ENCODE assay signal across 30 cellular contexts in the genomic region with DNA sequence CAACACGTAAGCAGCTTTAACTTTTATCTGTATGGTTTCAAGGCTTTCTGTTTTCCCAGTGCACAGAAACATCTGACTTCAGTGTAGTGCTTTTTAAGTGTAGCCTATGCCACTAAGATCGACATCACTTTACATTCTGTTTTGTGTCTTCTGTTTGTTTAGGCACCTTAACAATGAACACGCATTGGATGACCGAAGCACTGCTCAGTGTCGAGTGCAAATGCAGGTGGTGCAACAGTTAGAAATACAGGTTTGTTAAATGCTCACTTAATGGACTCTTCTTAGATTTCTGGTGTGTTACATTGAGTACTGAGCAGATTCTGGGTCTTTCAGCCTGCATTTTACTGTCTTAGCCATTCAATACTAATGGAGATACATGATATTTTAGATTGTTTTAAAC.
DNase-seq lines count a peak whose midpoint lies in the region; FAIRE-seq and TF ChIP-seq lines count a peak whose summit lies in the region.
"Had no signal": no experiment of that assay in that cellular context is flagged by ENCODE, and none has a peak within 500 bp of the region (broad histone marks: within the 10 kb centered on the region; RNA-seq: fewer than 3 reads in every experiment).

No MANE protein-coding gene starts in this region.

- H3K27me3 Mint-ChIP-seq in nephron progenitor cell (ENCODE audit: low read depth, poor library complexity), result no peaks in the 10 kb centered on the region
- H3K27me3 Mint-ChIP-seq: activated naive CD8-positive, alpha-beta T cell treated with anti-CD3 and anti-CD28 coated beads for 36 hours; CD4-positive, alpha-beta T cell; stimulated activated naive CD8-positive, alpha-beta T cell treated with anti-CD3 and anti-CD28 coated beads, Interleukin-15, amount 100 ng/mL, for 72 hours had no signal

- H4K8ac ChIP-seq in mesenchymal stem cell (ENCODE audit: low read length), result no peak overlapping the region

- no peak for FAIRE-seq in D721Med (lab: Jason Lieb, UNC)
- FAIRE-seq: HTR-8/SVneo, K562 had no signal

- TF ChIP-seq CTCF in nephron progenitor cell (IDR thresholded peaks at IDR 0.05) (no peak), D721Med (IDR thresholded peaks at IDR 0.05; ENCODE audit: insufficient read depth, missing control alignments) (no peak)

- peaks cover 48% of the 10 kb centered on the region for H3K4me1 Mint-ChIP-seq in nephron progenitor cell
- H3K4me1 Mint-ChIP-seq: activated naive CD8-positive, alpha-beta T cell treated with anti-CD3 and anti-CD28 coated beads for 36 hours; stimulated activated naive CD8-positive, alpha-beta T cell treated with anti-CD3 and anti-CD28 coated beads, Interleukin-15, amount 100 ng/mL, for 72 hours had no signal

- no peak overlapping the region for H3K18ac ChIP-seq in mesenchymal stem cell (ENCODE audit: low read depth in 1 of 2, low read length in 2 of 2)

- no peaks in the 10 kb centered on the region for H3K9me3 ChIP-seq in mesenchymal stem cell (ENCODE audit: control insufficient read depth, low read length)
- H3K9me3 ChIP-seq: colonic mucosa, heart left ventricle, thyroid gland had no signal

- H3K4ac ChIP-seq in mesenchymal stem cell (ENCODE audit: low read depth in 1 of 2, low read length in 2 of 2), result no peak overlapping the region

- H2BK5ac ChIP-seq in mesenchymal stem cell (ENCODE audit: low read depth, low read length, poor library complexity, severe bottlenecking), result no peak overlapping the region

- H3K23ac ChIP-seq in mesenchymal stem cell (ENCODE audit: low read length in 2 of 2), result no peak overlapping the region

- H3K9ac ChIP-seq in mesenchymal stem cell (ENCODE audit: low read length), result no peak overlapping the region
- H3K9ac ChIP-seq: parathyroid adenoma had no signal

- H3K27ac Mint-ChIP-seq in nephron progenitor cell, result no peak overlapping the region
- H3K27ac Mint-ChIP-seq: activated CD8-positive, alpha-beta T cell treated with anti-CD3 and anti-CD28 coated beads for 36 hours; activated naive CD8-positive, alpha-beta T cell treated with anti-CD3 and anti-CD28 coated beads for 36 hours; CD4-positive, alpha-beta T cell; H9; stimulated activated naive CD8-positive, alpha-beta T cell treated with anti-CD3 and anti-CD28 coated beads, Interleukin-15, amount 100 ng/mL, for 72 hours had no signal

- no peak overlapping the region for H2AK5ac ChIP-seq in mesenchymal stem cell (ENCODE audit: low read length, severe bottlenecking)

- H4K91ac ChIP-seq in mesenchymal stem cell (ENCODE audit: low read length), result no peak overlapping the region

- H3K4me3 ChIP-seq in mesenchymal stem cell (ENCODE audit: insufficient read depth in 1 of 2, low read depth in 1 of 2, low read length in 2 of 2), result no peak overlapping the region
- H3K4me3 ChIP-seq: cardiac muscle cell, colonic mucosa, heart left ventricle, K562, smooth muscle cell, thyroid gland had no signal

- H2BK12ac ChIP-seq in mesenchymal stem cell (ENCODE audit: low read length in 2 of 2), result no peak overlapping the region

- peaks cover 0 to 34% of the 10 kb centered on the region in 2 experiments for H3K36me3 ChIP-seq in mesenchymal stem cell (ENCODE audit: control insufficient read depth in 1 of 2, insufficient read depth in 2 of 2, low read depth in 1 of 2, low read length in 2 of 2)
- H3K36me3 ChIP-seq: cardiac muscle cell, colonic mucosa, thyroid gland had no signal

- no peaks in the 10 kb centered on the region for H3K79me1 ChIP-seq in mesenchymal stem cell (replicated peaks; ENCODE audit: low read length, poor library complexity, severe bottlenecking)

- H2BK120ac ChIP-seq in mesenchymal stem cell (ENCODE audit: low read depth, low read length), result no peak overlapping the region

- H3K4me1 ChIP-seq in mesenchymal stem cell (ENCODE audit: control insufficient read depth, insufficient read depth, low read depth, low read length), result no peaks in the 10 kb centered on the region
- H3K4me1 ChIP-seq: colonic mucosa, parathyroid adenoma, thyroid gland had no signal

- peak overlapping the region; percentile 32 for H3K4me3 Mint-ChIP-seq in nephron progenitor cell
- H3K4me3 Mint-ChIP-seq: activated CD8-positive, alpha-beta T cell treated with anti-CD3 and anti-CD28 coated beads for 36 hours; activated naive CD8-positive, alpha-beta T cell treated with anti-CD3 and anti-CD28 coated beads for 36 hours; CD4-positive, alpha-beta T cell; H9; neural crest cell; stimulated activated naive CD8-positive, alpha-beta T cell treated with anti-CD3 and anti-CD28 coated beads, Interleukin-15, amount 100 ng/mL, for 72 hours had no signal

- no peak overlapping the region for H3K27ac ChIP-seq in mesenchymal stem cell (ENCODE audit: low read length, poor library complexity, severe bottlenecking)
- H3K27ac ChIP-seq: cardiac muscle cell, colonic mucosa, heart left ventricle, parathyroid adenoma, thyroid gland had no signal

- H3K4me2 ChIP-seq in mesenchymal stem cell (ENCODE audit: low read length, poor library complexity, severe bottlenecking), result no peak overlapping the region
- H3K4me2 ChIP-seq: smooth muscle cell had no signal

- DNase-seq in NCI-H2107 treated with DMSO at 0.1 percent for 48 hours (lab: John Stamatoyannopoulos, UW; ENCODE audit: unreplicated experiment) (peak; percentile 86), NCI-H2107 (lab: John Stamatoyannopoulos, UW) (no peak), NCI-H2029 (lab: John Stamatoyannopoulos, UW) (peak; percentile 82), NCI-H774 (lab: John Stamatoyannopoulos, UW) (peak; percentile 83), nephron progenitor cell (no peak), KG1 (lab: John Stamatoyannopoulos, UW) (no peak), mesenchymal stem cell (no peak), D721Med (ENCODE audit: insufficient read length, low spot score) (no peak)
- DNase-seq: activated CD8-positive, alpha-beta T cell treated with anti-CD3 and anti-CD28 coated beads for 36 hours; activated naive CD8-positive, alpha-beta T cell treated with anti-CD3 and anti-CD28 coated beads for 36 hours; AML-193; aorta; CD4-positive, alpha-beta T cell; colonic mucosa; effector CD8-positive, alpha-beta T cell; H9; heart left ventricle; left colon; MM.1S; NCI-H526; stimulated activated CD4-positive, alpha-beta T cell treated with anti-CD3 and anti-CD28 coated beads, Interleukin-1b, Interleukin-23, amount 100 ng/mL, for 48 hours; stimulated activated CD8-positive, alpha-beta memory T cell treated with anti-CD3 and anti-CD28 coated beads, Interleukin-4, amount 100 ng/mL, for 48 hours; stimulated activated naive CD8-positive, alpha-beta T cell treated with anti-CD3 and anti-CD28 coated beads, Interleukin-15, amount 100 ng/mL, for 72 hours; thyroid gland had no signal

- no peak overlapping the region for H2AFZ ChIP-seq in mesenchymal stem cell (ENCODE audit: low read depth, low read length)
- H2AFZ ChIP-seq: parathyroid adenoma had no signal

- H3K14ac ChIP-seq in mesenchymal stem cell (ENCODE audit: low read length in 2 of 2), result no peak overlapping the region

- no peaks in the 10 kb centered on the region for H3K9me3 Mint-ChIP-seq in nephron progenitor cell
- H3K9me3 Mint-ChIP-seq: activated CD8-positive, alpha-beta T cell treated with anti-CD3 and anti-CD28 coated beads for 36 hours; activated naive CD8-positive, alpha-beta T cell treated with anti-CD3 and anti-CD28 coated beads for 36 hours; CD4-positive, alpha-beta T cell; H9; neural crest cell; stimulated activated naive CD8-positive, alpha-beta T cell treated with anti-CD3 and anti-CD28 coated beads, Interleukin-15, amount 100 ng/mL, for 72 hours had no signal

- 92% methylated on average over 5 of the region's 5 CpGs for WGBS in mesenchymal stem cell

- H3K36me3 Mint-ChIP-seq in nephron progenitor cell (ENCODE audit: low read depth), result no peaks in the 10 kb centered on the region
- H3K36me3 Mint-ChIP-seq: activated naive CD8-positive, alpha-beta T cell treated with anti-CD3 and anti-CD28 coated beads for 36 hours had no signal

- H2BK15ac ChIP-seq in mesenchymal stem cell (ENCODE audit: low read depth, poor library complexity, severe bottlenecking), result no peak overlapping the region

- no peaks in the 10 kb centered on the region for H3K27me3 ChIP-seq in mesenchymal stem cell (ENCODE audit: control insufficient read depth in 1 of 2, insufficient read depth in 1 of 2, low read length in 2 of 2)
- H3K27me3 ChIP-seq: cardiac muscle cell, colonic mucosa, heart left ventricle, thyroid gland had no signal

Comparison
In these comparisons a context has a peak if more than half of its experiments do, and no peak if none do; other contexts are left out.
1. DNase-seq: peak in NCI-H2107 treated with DMSO at 0.1 percent for 48 hours (single experiment), NCI-H2029 (single experiment) and NCI-H774 (single experiment); none in NCI-H2107 (single experiment), nephron progenitor cell (single experiment), KG1 (single experiment), mesenchymal stem cell (single experiment) and D721Med (single experiment).